1 cellular context compared by ENCODE assay signal in the genomic region with DNA sequence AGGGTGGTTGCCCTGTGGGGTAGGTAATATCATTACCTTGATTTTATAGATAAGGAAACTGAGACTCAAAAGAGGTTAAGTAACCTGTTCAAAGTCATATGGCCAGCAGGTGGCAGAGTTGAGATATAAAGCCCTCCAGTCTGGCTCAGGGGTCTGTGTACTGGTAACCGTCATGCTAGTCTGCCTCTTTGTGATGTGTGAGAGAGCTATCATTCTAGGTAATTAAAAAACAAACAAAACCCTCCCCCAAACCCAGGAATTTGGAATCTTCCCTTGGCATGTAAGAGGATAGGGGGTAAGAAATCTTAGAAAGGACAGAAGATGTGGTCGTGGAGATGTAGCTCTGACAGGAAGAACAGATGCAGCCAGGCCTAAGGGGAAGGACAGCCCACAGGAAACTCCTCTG.
TF ChIP-seq lines count a peak whose summit lies in the region.

No MANE protein-coding gene starts in this region.

TF ChIP-seq in HCT116, 20 proteins besides CTCF, POLR2A, EP300 and RAD21 (continued from another document):
- no peak for TF ChIP-seq ELF1 (IDR thresholded peaks at IDR 0.05; ENCODE audit: borderline replicate concordance, low read depth)
- TF ChIP-seq EGR1 (IDR thresholded peaks at IDR 0.05; ENCODE audit: low read depth), result no peak
- TF ChIP-seq EZH2 (IDR thresholded peaks at IDR 0.05), result no peak
- no peak for TF ChIP-seq FOSL1 (IDR thresholded peaks at IDR 0.05; ENCODE audit: low read depth)
- TF ChIP-seq, protein P1, sequence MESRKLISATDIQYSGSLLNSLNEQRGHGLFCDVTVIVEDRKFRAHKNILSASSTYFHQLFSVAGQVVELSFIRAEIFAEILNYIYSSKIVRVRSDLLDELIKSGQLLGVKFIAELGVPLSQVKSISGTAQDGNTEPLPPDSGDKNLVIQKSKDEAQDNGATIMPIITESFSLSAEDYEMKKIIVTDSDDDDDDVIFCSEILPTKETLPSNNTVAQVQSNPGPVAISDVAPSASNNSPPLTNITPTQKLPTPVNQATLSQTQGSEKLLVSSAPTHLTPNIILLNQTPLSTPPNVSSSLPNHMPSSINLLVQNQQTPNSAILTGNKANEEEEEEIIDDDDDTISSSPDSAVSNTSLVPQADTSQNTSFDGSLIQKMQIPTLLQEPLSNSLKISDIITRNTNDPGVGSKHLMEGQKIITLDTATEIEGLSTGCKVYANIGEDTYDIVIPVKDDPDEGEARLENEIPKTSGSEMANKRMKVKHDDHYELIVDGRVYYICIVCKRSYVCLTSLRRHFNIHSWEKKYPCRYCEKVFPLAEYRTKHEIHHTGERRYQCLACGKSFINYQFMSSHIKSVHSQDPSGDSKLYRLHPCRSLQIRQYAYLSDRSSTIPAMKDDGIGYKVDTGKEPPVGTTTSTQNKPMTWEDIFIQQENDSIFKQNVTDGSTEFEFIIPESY (IDR thresholded peaks at IDR 0.05; ENCODE audit: extremely low read depth, insufficient replicate concordance, low read length), result no peak
- TF ChIP-seq EZH2phosphoT487 (IDR thresholded peaks at IDR 0.05; ENCODE audit: borderline replicate concordance), result no peak
- no peak for TF ChIP-seq SP1 (IDR thresholded peaks at IDR 0.05; ENCODE audit: low read depth)
- TF ChIP-seq CEBPB (IDR thresholded peaks at IDR 0.05; ENCODE audit: low read depth), result no peak
- TF ChIP-seq ZNF274 (IDR thresholded peaks at IDR 0.05; ENCODE audit: low read depth, low read length), result no peak
- TF ChIP-seq, protein P2, sequence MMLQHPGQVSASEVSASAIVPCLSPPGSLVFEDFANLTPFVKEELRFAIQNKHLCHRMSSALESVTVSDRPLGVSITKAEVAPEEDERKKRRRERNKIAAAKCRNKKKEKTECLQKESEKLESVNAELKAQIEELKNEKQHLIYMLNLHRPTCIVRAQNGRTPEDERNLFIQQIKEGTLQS (IDR thresholded peaks at IDR 0.05), result no peak
